ENCODE assay signal across 10 cellular contexts in genomic region chr19:12828494-12828893, GRCh38. TPM values are rescaled to one million over a fixed set of nuclear protein-coding genes. Genes with fewer than 3 reads are reported as not detected.
DNase-seq lines count a peak whose midpoint lies in the region; ATAC-seq and TF ChIP-seq lines count a peak whose summit lies in the region.
"Had no signal": no experiment of that assay in that cellular context is flagged by ENCODE, and none has a peak within 500 bp of the region (broad histone marks: within the 10 kb centered on the region; RNA-seq: fewer than 3 reads in every experiment).

No MANE protein-coding gene starts in this region.

- H3K9ac ChIP-seq in OCI-LY1 (ENCODE audit: low read length) (no peak overlapping the region), fibroblast of lung (ENCODE audit: insufficient read depth, low read length) (no peak overlapping the region)

- H3K4me1 ChIP-seq in BE2C = peaks cover 11% of the 10 kb centered on the region
- peaks cover 9% of the 10 kb centered on the region for H3K4me1 ChIP-seq in OCI-LY1 (ENCODE audit: insufficient read depth, low read length, severe bottlenecking)
- peaks cover 3% of the 10 kb centered on the region for H3K4me1 ChIP-seq in fibroblast of lung (ENCODE audit: control insufficient read depth, extremely low read depth, insufficient read depth, low read length)

- H3K27me3 ChIP-seq in BE2C (no peaks in the 10 kb centered on the region), OCI-LY1 (ENCODE audit: insufficient read depth, low read length) (no peaks in the 10 kb centered on the region), fibroblast of lung (ENCODE audit: control insufficient read depth, insufficient read depth, low read length) (peaks cover 10% of the 10 kb centered on the region)

- ATAC-seq in GM19467 (IDR thresholded peaks at IDR 0.05; ENCODE audit: unreplicated experiment) (no peak), HG03565 (IDR thresholded peaks at IDR 0.05; ENCODE audit: unreplicated experiment) (no peak), GM19397 (IDR thresholded peaks at IDR 0.05; ENCODE audit: unreplicated experiment) (no peak)
- ATAC-seq in effector memory CD8-positive, alpha-beta T cell (replicated peaks) = no peak

- H3K79me2 ChIP-seq in OCI-LY1 (ENCODE audit: insufficient read depth, low read length) = no peaks in the 10 kb centered on the region
- no peaks in the 10 kb centered on the region for H3K79me2 ChIP-seq in fibroblast of lung (ENCODE audit: control insufficient read depth, insufficient read depth, low read length)

- peak overlapping the region; percentile 33; the same call in 1 of the 2 replicates for H3K4me2 ChIP-seq in OCI-LY1 (ENCODE audit: low read length)
- peak overlapping the region; percentile 5 for H3K4me2 ChIP-seq in fibroblast of lung (ENCODE audit: extremely low read depth, insufficient read depth, low read length)

- H3K4me1 Mint-ChIP-seq in effector memory CD8-positive, alpha-beta T cell (ENCODE audit: low read depth in 2 of 2) = peaks cover 15 to 22% of the 10 kb centered on the region in 2 donors

- H4K20me1 ChIP-seq in OCI-LY1 (ENCODE audit: insufficient read depth, low read length) = no peaks in the 10 kb centered on the region
- no peaks in the 10 kb centered on the region for H4K20me1 ChIP-seq in fibroblast of lung (ENCODE audit: control insufficient read depth, extremely low read depth, insufficient read depth, low read length)

- TF ChIP-seq CTCF in BE2C (IDR thresholded peaks at IDR 0.05; ENCODE audit: low read depth, low read length) = no peak
- no peak for TF ChIP-seq CTCF in OCI-LY1 (IDR thresholded peaks at IDR 0.05; ENCODE audit: low read length)
- TF ChIP-seq CTCF in fibroblast of lung (conservative IDR thresholded peaks at IDR 0.05 in 1 of 2, IDR thresholded peaks at IDR 0.05 in 1 of 2; ENCODE audit: low read depth in 1 of 2, low read length in 2 of 2) = no peak

- DNase-seq in BE2C (peak; percentile 95), HEK293T (ENCODE audit: extremely low spot score) (peak; percentile 70), fibroblast of lung (ENCODE audit: low read depth in 2 of 2) (peak in 1 of 2 donors; percentile 21)
- DNase-seq in effector memory CD8-positive, alpha-beta T cell = no peak

- peaks cover 82 to 89% of the 10 kb centered on the region in 2 donors for H3K27me3 Mint-ChIP-seq in effector memory CD8-positive, alpha-beta T cell

- H3K4me3 ChIP-seq in BE2C (ENCODE audit: low read depth, low read length) = peak overlapping the region; percentile 43
- no peak overlapping the region for H3K4me3 ChIP-seq in OCI-LY1 (ENCODE audit: low read depth, low read length, poor library complexity, severe bottlenecking)
- no peak overlapping the region for H3K4me3 ChIP-seq in fibroblast of lung (replicated peaks in 1 of 4; ENCODE audit: control extremely low read depth in 1 of 4, insufficient read depth in 1 of 4, low read depth in 3 of 4, low read length in 4 of 4)

- H3K4me3 Mint-ChIP-seq in effector memory CD8-positive, alpha-beta T cell = no peak overlapping the region

- no peaks in the 10 kb centered on the region for H3K9me3 ChIP-seq in BE2C
- no peaks in the 10 kb centered on the region for H3K9me3 ChIP-seq in OCI-LY1 (ENCODE audit: low read length)
- H3K9me3 ChIP-seq in fibroblast of lung (ENCODE audit: control insufficient read depth, insufficient read depth, low read depth, low read length) = no peaks in the 10 kb centered on the region

- no peaks in the 10 kb centered on the region for H3K9me2 ChIP-seq in OCI-LY1 (ENCODE audit: low read depth, low read length)

- H3K36me3 ChIP-seq in BE2C (no peaks in the 10 kb centered on the region), OCI-LY1 (ENCODE audit: insufficient read depth, low read length) (no peaks in the 10 kb centered on the region), fibroblast of lung (ENCODE audit: control insufficient read depth, insufficient read depth, low read length) (no peaks in the 10 kb centered on the region)

- H2AFZ ChIP-seq in OCI-LY1 (ENCODE audit: low read length) = no peak overlapping the region
- no peak overlapping the region for H2AFZ ChIP-seq in fibroblast of lung (ENCODE audit: low read length)

- peaks cover 10% of the 10 kb centered on the region for H3K36me3 Mint-ChIP-seq in effector memory CD8-positive, alpha-beta T cell (ENCODE audit: insufficient read depth)

- POLR2A ChIA-PET in HEK293T (lab: Yijun Ruan, JAX) = interaction anchor here (0.6 kb wide), 1 partner anchor 37 kb away, joined by 3 read pairs; the partner anchor contains the start of gene JUNB

- CTCF ChIA-PET in HEK293T (lab: Yijun Ruan, JAX) = interaction anchor here (0.6 to 1.6 kb wide), 5 partner anchors 18 to 282 kb away, joined by 3 to 4 read pairs (median 3); no protein-coding TSS in a partner anchor

- no peaks in the 10 kb centered on the region for H3K9me3 Mint-ChIP-seq in effector memory CD8-positive, alpha-beta T cell

- H3K27ac Mint-ChIP-seq in effector memory CD8-positive, alpha-beta T cell = no peak overlapping the region

- H3K27ac ChIP-seq in OCI-LY1 (ENCODE audit: low read depth, low read length, poor library complexity, severe bottlenecking) (no peak overlapping the region), fibroblast of lung (ENCODE audit: insufficient read depth, low read length) (no peak overlapping the region)
- H3K27ac ChIP-seq: epithelial cell of prostate had no signal

- H3F3A ChIP-seq in OCI-LY1 (ENCODE audit: insufficient read depth, low read length) = peaks cover 5% of the 10 kb centered on the region

TF ChIP-seq in HEK293T, 16 proteins besides CTCF, POLR2A, EP300 and RAD21:
- TF ChIP-seq BHLHE40 (IDR thresholded peaks at IDR 0.05; ENCODE audit: borderline replicate concordance) = no peak
- TF ChIP-seq ARNT (IDR thresholded peaks at IDR 0.05) = no peak
- TF ChIP-seq CTBP1 (IDR thresholded peaks at IDR 0.05; ENCODE audit: borderline replicate concordance) = no peak
- no peak for TF ChIP-seq NFRKB (IDR thresholded peaks at IDR 0.05)
- TF ChIP-seq FOXK2 (IDR thresholded peaks at IDR 0.05) = no peak
- no peak for TF ChIP-seq ELF4 (IDR thresholded peaks at IDR 0.05)
TF ChIP-seq in HEK293T: peak in this region for 0.

RNA-seq across cellular contexts. Expression of gene RTBDN, which starts 5.9 kb away (rescaled TPM):
- 2.2 TPM for polyA plus RNA-seq in BE2C (2012; ENCODE audit: insufficient read depth, insufficient read length, low read depth)
- total RNA-seq in fibroblast of lung = not detected in 2 replicates
- not detected in 2 replicates for polyA plus RNA-seq in fibroblast of lung
- not detected in 2 replicates for polyA plus RNA-seq in fibroblast of lung (2012)
- not detected in 2 replicates for polyA minus RNA-seq in fibroblast of lung (ENCODE audit: low replicate concordance)
- total RNA-seq: T-helper 1 cell treated with Interleukin-12 subunit alpha and Interleukin-12 subunit beta and Interleukin-4 antibody, amounts not matched to agents 30 ng/mL and 1 ng/mL, for 36 hours had no signal

RNA-seq across cellular contexts. Expression of gene MAST1, which starts 9.8 kb away (rescaled TPM):
- polyA plus RNA-seq in BE2C (2012; ENCODE audit: insufficient read depth, insufficient read length, low read depth) = 66.7 TPM
- total RNA-seq in fibroblast of lung = 0.26 and 1.3 TPM in 2 replicates
- polyA plus RNA-seq in fibroblast of lung = 0.20 and 0.30 TPM in 2 replicates
- 0.21 and 0.39 TPM in 2 replicates for polyA plus RNA-seq in fibroblast of lung (2012)
- polyA minus RNA-seq in fibroblast of lung (ENCODE audit: low replicate concordance) = 5.1 TPM in 1 of 2 replicates, not detected in the other

RNA-seq across cellular contexts. Expression of gene RNASEH2A, which starts 22.1 kb away (rescaled TPM):
- 50.9 TPM for polyA plus RNA-seq in BE2C (2012; ENCODE audit: insufficient read depth, insufficient read length, low read depth)
- total RNA-seq in fibroblast of lung = 3.1 and 8.9 TPM in 2 replicates
- polyA plus RNA-seq in fibroblast of lung = 14.3 and 51.3 TPM in 2 replicates
- polyA plus RNA-seq in fibroblast of lung (2012) = 9.5 and 31.1 TPM in 2 replicates
- 3.1 and 26.3 TPM in 2 replicates for polyA minus RNA-seq in fibroblast of lung (ENCODE audit: low replicate concordance)

RNA-seq across cellular contexts. Expression of gene THSD8, which starts 26.6 kb away (rescaled TPM):
- polyA plus RNA-seq in BE2C (2012; ENCODE audit: insufficient read depth, insufficient read length, low read depth) = 12.4 TPM
- total RNA-seq in fibroblast of lung = 0.51 TPM in 1 of 2 replicates, not detected in the other
- 2.8 TPM in 1 of 2 replicates, not detected in the other for polyA plus RNA-seq in fibroblast of lung
- polyA plus RNA-seq in fibroblast of lung (2012) = 6.9 and 25.0 TPM in 2 replicates
- 4.7 and 18.1 TPM in 2 replicates for polyA minus RNA-seq in fibroblast of lung (ENCODE audit: low replicate concordance)

RNA-seq across cellular contexts. Expression of gene PRDX2, which starts 26.9 kb away (rescaled TPM):
- polyA plus RNA-seq in BE2C (2012; ENCODE audit: insufficient read depth, insufficient read length, low read depth) = 872 TPM
- 166 and 228 TPM in 2 replicates for total RNA-seq in fibroblast of lung
- polyA plus RNA-seq in fibroblast of lung = 186 and 294 TPM in 2 replicates
- polyA plus RNA-seq in fibroblast of lung (2012) = 216 and 316 TPM in 2 replicates
- polyA minus RNA-seq in fibroblast of lung (ENCODE audit: low replicate concordance) = 512 and 667 TPM in 2 replicates

Comparison
In these comparisons a context has a peak if more than half of its experiments do, and no peak if none do; other contexts are left out.
1. DNase-seq: peak in BE2C (single experiment) and HEK293T (single experiment); none in effector memory CD8-positive, alpha-beta T cell (0 of 3).